ENCODE assay signal across 13 cellular contexts in genomic region chr1:236175642-236176336, GRCh38. TPM values are rescaled to one million over a fixed set of nuclear protein-coding genes. Genes with fewer than 3 reads are reported as not detected.
A peak's percentile ranks its signal among the peaks of the same experiment; 100 is the strongest.
DNase-seq lines count a peak whose midpoint lies in the region; ATAC-seq, FAIRE-seq and TF ChIP-seq lines count a peak whose summit lies in the region.
"Had no signal": no experiment of that assay in that cellular context is flagged by ENCODE, and none has a peak within 500 bp of the region (broad histone marks: within the 10 kb centered on the region; RNA-seq: fewer than 3 reads in every experiment).

No MANE protein-coding gene starts in this region.

- H3K4me3 Mint-ChIP-seq in osteocyte (ENCODE audit: unreplicated experiment) = no peak overlapping the region

- TF ChIP-seq CTCF in kidney (IDR thresholded peaks at IDR 0.05; ENCODE audit: borderline replicate concordance, extremely low read depth, insufficient read depth) (no peak), osteocyte (IDR thresholded peaks at IDR 0.05) (no peak)

- peak overlapping the region; percentile 48 to 79 for H3K27ac ChIP-seq in kidney (ENCODE audit: low read depth in 2 of 2, low read length in 2 of 2)
- H3K27ac ChIP-seq: prostate gland, RWPE1, tibial artery had no signal

- H3K4me3 ChIP-seq in kidney (ENCODE audit: low read length in 2 of 2) = no peak overlapping the region
- H3K4me3 ChIP-seq: prostate gland, tibial artery had no signal

- H3K9me3 Mint-ChIP-seq in osteocyte (ENCODE audit: unreplicated experiment) = no peaks in the 10 kb centered on the region

- peaks cover 7 to 13% of the 10 kb centered on the region in 2 donors for H3K4me1 ChIP-seq in kidney (ENCODE audit: control insufficient read depth in 1 of 2, insufficient read depth in 1 of 2, low read depth in 1 of 2, low read length in 2 of 2)
- H3K4me1 ChIP-seq: prostate gland had no signal

- H3K27me3 Mint-ChIP-seq in osteocyte (ENCODE audit: unreplicated experiment) = no peaks in the 10 kb centered on the region

- peaks cover 3 to 4% of the 10 kb centered on the region in 2 donors for H3K36me3 ChIP-seq in kidney (ENCODE audit: control insufficient read depth in 1 of 2, insufficient read depth in 2 of 2, low read length in 2 of 2)
- H3K36me3 ChIP-seq: prostate gland had no signal

- no peak for DNase-seq in GM18507 (ENCODE audit: extremely low spot score, insufficient read length, low read depth)
- no peak for DNase-seq in kidney
- DNase-seq in osteocyte (ENCODE audit: extremely low spot score, unreplicated experiment) = no peak
- DNase-seq in NCI-H226 = no peak
- DNase-seq in activated CD4-positive, alpha-beta T cell treated with anti-CD3 and anti-CD28 coated beads for 4 hours = no peak
- DNase-seq in NCI-H774 (lab: John Stamatoyannopoulos, UW) = no peak
- DNase-seq: NCI-H2081, tibial artery had no signal

- H3K27ac Mint-ChIP-seq in osteocyte (ENCODE audit: unreplicated experiment) = no peak overlapping the region

- peaks cover 7% of the 10 kb centered on the region for H3K36me3 Mint-ChIP-seq in osteocyte (ENCODE audit: unreplicated experiment)

- no peak overlapping the region for H3K9ac ChIP-seq in kidney (ENCODE audit: low read length in 2 of 2)

- FAIRE-seq in GM18507 (lab: Jason Lieb, UNC) = peak; percentile 79
- FAIRE-seq in kidney (lab: Jason Lieb, UNC) = no peak
- FAIRE-seq: G401.6 had no signal

- intact Hi-C loops in kidney (cut with DNase I) = no loop called here

- H3K9me3 ChIP-seq in kidney (ENCODE audit: control insufficient read depth in 1 of 2, low read length in 2 of 2) = no peaks in the 10 kb centered on the region
- H3K9me3 ChIP-seq: prostate gland, tibial artery had no signal

- H3K4me1 Mint-ChIP-seq in osteocyte (ENCODE audit: unreplicated experiment) = peaks cover 23% of the 10 kb centered on the region

- peak; percentile 74 for ATAC-seq in GM21423 (IDR thresholded peaks at IDR 0.05; ENCODE audit: unreplicated experiment)
- ATAC-seq in HG03139 (IDR thresholded peaks at IDR 0.05; ENCODE audit: unreplicated experiment) = peak; percentile 87

RNA-seq across cellular contexts. Expression of gene GPR137B, which starts 33.5 kb away (rescaled TPM):
- total RNA-seq in kidney (22.2 TPM), osteocyte (17.3 and 19.8 TPM in 2 replicates)
- polyA plus RNA-seq in kidney (ENCODE audit: insufficient read depth, low read depth, low replicate concordance) = 31.4 TPM
